Comparison of ENCODE assay signal across 8 cellular contexts in genomic region chr9:137236238-137236935, GRCh38. TPM values are rescaled to one million over a fixed set of nuclear protein-coding genes. Genes with fewer than 3 reads are reported as not detected.
A peak's percentile ranks its signal among the peaks of the same experiment; 100 is the strongest.
DNase-seq lines count a peak whose midpoint lies in the region; ATAC-seq and TF ChIP-seq lines count a peak whose summit lies in the region.

No MANE protein-coding gene starts in this region.

- no peak overlapping the region for H3K4me3 Mint-ChIP-seq in CD4-positive, alpha-beta memory T cell

- POLR2A ChIA-PET in CD4-positive, alpha-beta memory T cell (lab: Charles Lee; ENCODE audit: partially characterized antibody): interaction anchor here (0.6 to 10.3 kb wide), 10 partner anchors 12 to 285 kb away, joined by 3 to 260 read pairs (median 5); partner anchors contain the start of genes ANAPC2, CYSRT1, DPP7 and MAN1B1

- intact Hi-C loops in CD4-positive, alpha-beta memory T cell (cut with micrococcal nuclease): loop anchor here (1.0 kb wide), 3 partner anchors 13 to 118 kb away; no protein-coding TSS in a partner anchor

- no peaks in the 10 kb centered on the region for H3K36me3 ChIP-seq in CD4-positive, alpha-beta memory T cell (ENCODE audit: insufficient read depth, low read length)

- H3K27ac ChIP-seq in CD4-positive, alpha-beta memory T cell (ENCODE audit: low read depth, low read length): no peak overlapping the region

- ATAC-seq in left lobe of liver (peak; percentile 66), HG03521 (IDR thresholded peaks at IDR 0.05; ENCODE audit: unreplicated experiment) (no peak)

- peak; percentile 98 for TF ChIP-seq CTCF in HFF-Myc (IDR thresholded peaks at IDR 0.05; ENCODE audit: low read depth, low read length, missing control alignments)

- no peaks in the 10 kb centered on the region for H3K27me3 ChIP-seq in CD4-positive, alpha-beta memory T cell (ENCODE audit: insufficient read depth, low read length)

- no peaks in the 10 kb centered on the region for H3K9me3 ChIP-seq in CD4-positive, alpha-beta memory T cell (ENCODE audit: control insufficient read depth in 1 of 2, low read length in 2 of 2)

- peak; percentile 84 to 87 (median 86) for DNase-seq in CD4-positive, alpha-beta memory T cell
- DNase-seq in HFF-Myc (ENCODE audit: extremely low read depth, low read depth): peak; percentile 26
- peak; percentile 78 for DNase-seq in NCI-H460 (ENCODE audit: extremely low read depth, low read depth)
- DNase-seq in activated CD4-positive, alpha-beta T cell treated with anti-CD3 and anti-CD28 coated beads for 1 hour: peak; percentile 85
- peak; percentile 77 for DNase-seq in cerebellar cortex (ENCODE audit: low spot score)
- DNase-seq in left lobe of liver (ENCODE audit: low spot score): peak; percentile 82
- peak; percentile 87 for DNase-seq in stimulated activated CD4-positive, alpha-beta T cell treated with anti-CD3 and anti-CD28 coated beads, Interleukin-2, amount 100 ng/mL, for 4 hours (ENCODE audit: low read depth)

- H3K4me3 ChIP-seq in CD4-positive, alpha-beta memory T cell (ENCODE audit: low read length in 2 of 2): no peak overlapping the region
- no peak overlapping the region for H3K4me3 ChIP-seq in HFF-Myc (replicated peaks; ENCODE audit: low read depth, low read length)

- CTCF ChIA-PET in CD4-positive, alpha-beta memory T cell (lab: Charles Lee; ENCODE audit: partially characterized antibody): interaction anchor here (0.7 to 2.7 kb wide), 29 partner anchors 9 to 189 kb away, joined by 3 to 15 read pairs (median 5); partner anchors contain the start of genes ANAPC2, DPP7, MAN1B1 and NELFB

- H3K4me1 Mint-ChIP-seq in CD4-positive, alpha-beta memory T cell: peaks cover 0 to 19% (median 8%) of the 10 kb centered on the region in 4 donors

- H3K9me3 Mint-ChIP-seq in CD4-positive, alpha-beta memory T cell: peaks cover 0 to 5% (median 0%) of the 10 kb centered on the region in 8 donors

- H3K27ac Mint-ChIP-seq in CD4-positive, alpha-beta memory T cell: peak overlapping the region in 1 of 7 donors; percentile 40

- peaks cover 2 to 7% of the 10 kb centered on the region in 2 donors for H3K27me3 Mint-ChIP-seq in CD4-positive, alpha-beta memory T cell

- H3K4me1 ChIP-seq in CD4-positive, alpha-beta memory T cell (ENCODE audit: insufficient read depth, low read length): peaks cover 25% of the 10 kb centered on the region

- H3K36me3 Mint-ChIP-seq in CD4-positive, alpha-beta memory T cell: peaks cover 0 to 6% of the 10 kb centered on the region in 2 donors

RNA-seq across cellular contexts. Expression of gene TUBB4B, which starts 4.7 kb away (rescaled TPM):
- 100 to 1,000 TPM in 1 of 2 experiments, 10 to 100 TPM in 1; 99.8 to 103 TPM for total RNA-seq in CD4-positive, alpha-beta memory T cell
- polyA plus RNA-seq in CD4-positive, alpha-beta memory T cell: 10 to 100 TPM; 53.1 to 64.1 TPM
- 167 and 171 TPM in 2 replicates for total RNA-seq in NCI-H460 (2014; rRNA removed; shearing (Covaris generic))
- polyA plus RNA-seq in NCI-H460 (2014; cell fraction: nucleus; rRNA removed): 515 and 625 TPM in 2 replicates
- total RNA-seq in left lobe of liver: 123 TPM

RNA-seq across cellular contexts. Expression of gene SLC34A3, which starts 5.7 kb away (rescaled TPM):
- total RNA-seq in CD4-positive, alpha-beta memory T cell: not detected
- not detected for polyA plus RNA-seq in CD4-positive, alpha-beta memory T cell
- not detected in 2 replicates for total RNA-seq in NCI-H460 (2014; rRNA removed; shearing (Covaris generic))
- 1.2 TPM in 1 of 2 replicates, not detected in the other for polyA plus RNA-seq in NCI-H460 (2014; cell fraction: nucleus; rRNA removed)
- not detected for total RNA-seq in left lobe of liver

RNA-seq across cellular contexts. Expression of gene RNF224, which starts 9.1 kb away (rescaled TPM):
- not detected for total RNA-seq in CD4-positive, alpha-beta memory T cell
- polyA plus RNA-seq in CD4-positive, alpha-beta memory T cell: not detected
- not detected in 2 replicates for total RNA-seq in NCI-H460 (2014; rRNA removed; shearing (Covaris generic))
- polyA plus RNA-seq in NCI-H460 (2014; cell fraction: nucleus; rRNA removed): not detected in 2 replicates
- total RNA-seq in left lobe of liver: not detected

RNA-seq across cellular contexts. Expression of gene CYSRT1, which starts 11.4 kb away (rescaled TPM):
- under 1 TPM in 1 of 2 experiments, not detected in 1; 0.25 TPM for total RNA-seq in CD4-positive, alpha-beta memory T cell
- not detected for polyA plus RNA-seq in CD4-positive, alpha-beta memory T cell
- total RNA-seq in NCI-H460 (2014; rRNA removed; shearing (Covaris generic)): 0.59 and 1.4 TPM in 2 replicates
- polyA plus RNA-seq in NCI-H460 (2014; cell fraction: nucleus; rRNA removed): 3.1 and 6.4 TPM in 2 replicates
- total RNA-seq in left lobe of liver: 0.81 TPM

RNA-seq across cellular contexts. Expression of gene RNF208, which starts 14.3 kb away (rescaled TPM):
- 1 to 10 TPM in 1 of 2 experiments, under 1 TPM in 1; 0.64 to 1.3 TPM for total RNA-seq in CD4-positive, alpha-beta memory T cell
- not detected for polyA plus RNA-seq in CD4-positive, alpha-beta memory T cell
- 0.37 and 0.40 TPM in 2 replicates for total RNA-seq in NCI-H460 (2014; rRNA removed; shearing (Covaris generic))
- 0.93 and 1.2 TPM in 2 replicates for polyA plus RNA-seq in NCI-H460 (2014; cell fraction: nucleus; rRNA removed)
- total RNA-seq in left lobe of liver: 7.3 TPM

Comparison
In these comparisons a context has a peak if more than half of its experiments do, and no peak if none do; other contexts are left out.
1. DNase-seq: peak in every context shown above with its lines; median percentile 87 in stimulated activated CD4-positive, alpha-beta T cell treated with anti-CD3 and anti-CD28 coated beads, Interleukin-2, amount 100 ng/mL, for 4 hours; 86 in CD4-positive, alpha-beta memory T cell; 85 in activated CD4-positive, alpha-beta T cell treated with anti-CD3 and anti-CD28 coated beads for 1 hour; 82 in left lobe of liver; 78 in NCI-H460; 77 in cerebellar cortex; 26 in HFF-Myc.